ENCODE assay signal across 15 cellular contexts in the genomic region with DNA sequence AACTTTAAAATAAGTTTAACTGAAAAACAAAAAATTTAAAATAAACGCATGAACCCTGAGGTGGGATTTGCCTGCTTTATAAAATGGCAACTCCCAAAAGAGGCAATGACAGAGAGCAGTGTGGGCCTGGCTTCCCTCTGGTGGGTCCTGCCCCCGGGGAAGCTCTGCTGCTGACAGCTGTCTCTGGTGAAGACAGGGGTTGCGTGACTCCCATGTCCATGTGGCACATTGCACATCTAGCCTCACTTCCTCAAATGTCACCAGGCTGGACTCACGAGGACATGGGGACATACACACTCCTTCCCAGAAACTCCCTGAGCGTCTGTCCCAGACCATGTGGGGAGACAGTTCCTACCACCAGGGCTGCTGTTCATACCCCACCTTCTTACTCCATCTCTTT.
A peak's percentile ranks its signal among the peaks of the same experiment; 100 is the strongest.
DNase-seq lines count a peak whose midpoint lies in the region; ATAC-seq, FAIRE-seq and TF ChIP-seq lines count a peak whose summit lies in the region.
"Had no signal": no experiment of that assay in that cellular context is flagged by ENCODE, and none has a peak within 500 bp of the region (broad histone marks: within the 10 kb centered on the region; RNA-seq: fewer than 3 reads in every experiment).

No MANE protein-coding gene starts in this region.

- H3K9me3 Mint-ChIP-seq in activated T-cell treated with anti-CD3 and anti-CD28 coated beads, Interleukin-2, amount 50 U/mL, for 24 hours, result no peaks in the 10 kb centered on the region
- H3K9me3 Mint-ChIP-seq: activated T-cell treated with anti-CD3 and anti-CD28 coated beads, Interleukin-2, amount 50 U/mL, for 72 hours had no signal

- peak; percentile 70 for FAIRE-seq in GM12878 (lab: Jason Lieb, UNC)
- FAIRE-seq: HTR-8/SVneo had no signal

- WGBS in GM12878 (ENCODE audit: insufficient coverage, insufficient replicate concordance, low lambda C conversion rate, missing lambda C conversion rate), result 84% methylated on average over 5 of the region's 5 CpGs
- 76 to 78% methylated on average over 5 of the region's 5 CpGs for WGBS in aorta, 2 donors

- CTCF ChIA-PET in GM12878 (lab: Yijun Ruan, JAX), result interaction anchor here (0.6 kb wide), 1 partner anchor 15 kb away, joined by 3 read pairs; no protein-coding TSS in a partner anchor

- H2AFZ ChIP-seq in GM12878 (ENCODE audit: control insufficient read depth, low read depth, low read length), result no peak overlapping the region

- H3K27me3 Mint-ChIP-seq in activated T-cell treated with anti-CD3 and anti-CD28 coated beads, Interleukin-2, amount 50 U/mL, for 24 hours, result no peaks in the 10 kb centered on the region

- peaks cover 7 to 13% of the 10 kb centered on the region in 2 experiments for H3K36me3 ChIP-seq in GM12878 (ENCODE audit: control insufficient read depth in 2 of 2, insufficient read depth in 2 of 2, low read length in 1 of 2)
- no peaks in the 10 kb centered on the region for H3K36me3 ChIP-seq in aorta (ENCODE audit: control insufficient read depth in 1 of 2, insufficient read depth in 2 of 2, low read length in 1 of 2)
- H3K36me3 ChIP-seq in uterus, result no peaks in the 10 kb centered on the region

- TF ChIP-seq EP300 in GM12878 (IDR thresholded peaks at IDR 0.05; ENCODE audit: borderline replicate concordance in 1 of 2, control insufficient read depth in 1 of 2, low read depth in 2 of 2, low read length in 2 of 2), result no peak

- peak overlapping the region; percentile 18; the same call in 1 of the 2 replicates for H3K27ac ChIP-seq in GM12878 (ENCODE audit: control insufficient read depth, insufficient read depth)
- no peak overlapping the region for H3K27ac ChIP-seq in aorta (ENCODE audit: low read depth in 1 of 2, low read length in 2 of 2)
- H3K27ac ChIP-seq in uterus, result no peak overlapping the region

- H3K4me1 ChIP-seq in GM12878 (ENCODE audit: control insufficient read depth, insufficient read depth, low read length) (peaks cover 22% of the 10 kb centered on the region), aorta (ENCODE audit: control insufficient read depth in 1 of 2, insufficient read depth in 2 of 2, low read length in 2 of 2) (no peaks in the 10 kb centered on the region), uterus (no peaks in the 10 kb centered on the region)

- no peak overlapping the region for H3K4me3 Mint-ChIP-seq in activated T-cell treated with anti-CD3 and anti-CD28 coated beads, Interleukin-2, amount 50 U/mL, for 24 hours
- H3K4me3 Mint-ChIP-seq: activated T-cell treated with anti-CD3 and anti-CD28 coated beads, Interleukin-2, amount 50 U/mL, for 72 hours had no signal

- H3K9ac ChIP-seq in GM12878 (ENCODE audit: control insufficient read depth, insufficient read depth, low read length), result no peak overlapping the region

- SMC1A ChIA-PET in GM12878 (lab: Charles Lee; ENCODE audit: uncharacterized antibody, unreplicated experiment), result interaction anchor here (1.0 kb wide), 1 partner anchor 74 kb away, joined by 3 read pairs; no protein-coding TSS in a partner anchor

- H3K4me2 ChIP-seq in GM12878 (ENCODE audit: control insufficient read depth, insufficient read depth), result no peak overlapping the region

- no peak for DNase-seq in activated T-cell treated with anti-CD3 and anti-CD28 coated beads, Interleukin-2, amount 50 U/mL, for 24 hours
- no peak for DNase-seq in activated T-cell treated with anti-CD3 and anti-CD28 coated beads, Interleukin-2, amount 50 U/mL, for 48 hours
- DNase-seq in GM12878 (ENCODE audit: low read depth, low spot score) (no peak), mesenteric fat pad (ENCODE audit: low spot score) (peak; percentile 84), aorta (peak in 1 of 2 donors; percentile 89), uterus (no peak)
- DNase-seq: 8988T; activated T-cell treated with anti-CD3 and anti-CD28 coated beads, Interleukin-2, amount 50 U/mL, for 72 hours; mesendoderm; NCI-H524 treated with DMSO at 0.1 percent for 48 hours had no signal

- TF ChIP-seq CTCF in GM12878 (IDR thresholded peaks at IDR 0.05 in 2 of 3, conservative IDR thresholded peaks at IDR 0.05 in 1 of 3; ENCODE audit: control insufficient read depth in 2 of 3, extremely low read depth in 1 of 3, insufficient read depth in 1 of 3, low read depth in 3 of 3, low read length in 3 of 3) (no peak), uterus (IDR thresholded peaks at IDR 0.05) (no peak)

- in situ Hi-C loops in GM12878 (cut with MboI), result no loop called here

- no peaks in the 10 kb centered on the region for H3K9me3 ChIP-seq in GM12878 (replicated peaks; ENCODE audit: control insufficient read depth, insufficient read depth, low read length)
- H3K9me3 ChIP-seq in aorta (ENCODE audit: control insufficient read depth, low read length), result no peaks in the 10 kb centered on the region
- no peaks in the 10 kb centered on the region for H3K9me3 ChIP-seq in uterus
- H3K9me3 ChIP-seq: HAP-1 had no signal

- peaks cover 9% of the 10 kb centered on the region for H3K79me2 ChIP-seq in GM12878 (ENCODE audit: control insufficient read depth, insufficient read depth, low read length)

- TF ChIP-seq POLR2A in GM12878 (IDR thresholded peaks at IDR 0.05; ENCODE audit: low read depth, low read length) (no peak), uterus (IDR thresholded peaks at IDR 0.05) (no peak)

- H3K36me3 Mint-ChIP-seq in activated T-cell treated with anti-CD3 and anti-CD28 coated beads, Interleukin-2, amount 50 U/mL, for 24 hours (ENCODE audit: low read depth), result peaks cover 39% of the 10 kb centered on the region

- POLR2A ChIA-PET in GM12878 (lab: Charles Lee), result no interaction called here

- no TSS peak for BruUV-seq in GM12878 (replicated peaks; lab: Mats Ljungman, UMichigan)

- intact Hi-C loops in GM12878 (cut with micrococcal nuclease; ENCODE audit: unreplicated experiment), result no loop called here
- intact Hi-C loops in aorta (cut with DNase I), result no loop called here
- intact Hi-C loops in uterus (cut with DNase I; ENCODE audit: low total_unique reads), result no loop called here

- peaks cover 16% of the 10 kb centered on the region for H3K4me1 Mint-ChIP-seq in activated T-cell treated with anti-CD3 and anti-CD28 coated beads, Interleukin-2, amount 50 U/mL, for 24 hours (ENCODE audit: low read depth)

- H4K20me1 ChIP-seq in GM12878 (ENCODE audit: control insufficient read depth, insufficient read depth), result no peaks in the 10 kb centered on the region

- no peak for TF ChIP-seq RAD21 in GM12878 (IDR thresholded peaks at IDR 0.05; ENCODE audit: insufficient read depth, low read depth, low read length)

- RAD21 ChIA-PET in GM12878 (lab: Charles Lee; ENCODE audit: unreplicated experiment), result interaction anchor here (1.0 kb wide), 1 partner anchor 29 kb away, joined by 4 read pairs; no protein-coding TSS in a partner anchor

- H3K4me3 ChIP-seq in GM12878, result no peak overlapping the region
- no peak overlapping the region for H3K4me3 ChIP-seq in aorta (ENCODE audit: low read length in 2 of 2)
- H3K4me3 ChIP-seq in uterus, result no peak overlapping the region
- H3K4me3 ChIP-seq: HAP-1 had no signal

- H3K27me3 ChIP-seq in GM12878 (replicated peaks in 1 of 2; ENCODE audit: control insufficient read depth in 2 of 2, insufficient read depth in 2 of 2, low read length in 1 of 2), result no peaks in the 10 kb centered on the region
- H3K27me3 ChIP-seq in aorta (ENCODE audit: control insufficient read depth in 1 of 2, insufficient read depth in 2 of 2, low read length in 1 of 2), result no peaks in the 10 kb centered on the region
- H3K27me3 ChIP-seq in uterus, result no peaks in the 10 kb centered on the region

- peak overlapping the region; percentile 57 for H3K27ac Mint-ChIP-seq in activated T-cell treated with anti-CD3 and anti-CD28 coated beads, Interleukin-2, amount 50 U/mL, for 24 hours
- H3K27ac Mint-ChIP-seq: activated T-cell treated with anti-CD3 and anti-CD28 coated beads, Interleukin-2, amount 50 U/mL, for 72 hours had no signal

- ATAC-seq in GM12878 (no peak; the same call in 2 of the 3 replicates), aorta (ENCODE audit: low FRiP score) (peak; percentile 53), GM18870 (IDR thresholded peaks at IDR 0.05; ENCODE audit: unreplicated experiment) (no peak), GM21529 (IDR thresholded peaks at IDR 0.05; ENCODE audit: unreplicated experiment) (no peak)
- ATAC-seq: activated CD4-positive, CD25-positive, alpha-beta regulatory T cell treated with anti-CD3 and anti-CD28 coated beads, Interleukin-2, amount 50 U/mL, for 24 hours; activated T-cell treated with anti-CD3 and anti-CD28 coated beads, Interleukin-2, amount 50 U/mL, for 72 hours had no signal

TF ChIP-seq in GM12878, 131 proteins besides CTCF, POLR2A, EP300 and RAD21:
- TF ChIP-seq HDAC2 (IDR thresholded peaks at IDR 0.05) (no peak), MYC (IDR thresholded peaks at IDR 0.05; ENCODE audit: insufficient read depth, insufficient read length, insufficient replicate concordance, low read length, severe bottlenecking) (no peak), RELA (IDR thresholded peaks at IDR 0.05; ENCODE audit: borderline replicate concordance, partially characterized antibody) (no peak), RFX5 (IDR thresholded peaks at IDR 0.05; ENCODE audit: low read depth, low read length) (no peak), IKZF2 (IDR thresholded peaks at IDR 0.05) (no peak), SPI1 (IDR thresholded peaks at IDR 0.05; ENCODE audit: borderline replicate concordance, insufficient read depth, low read depth, low read length) (peak; percentile 63; the same call in 1 of the 2 replicates)
